15 cellular contexts compared by ENCODE assay signal in genomic region chr4:69025999-69026387, GRCh38.
DNase-seq lines count a peak whose midpoint lies in the region; ATAC-seq and TF ChIP-seq lines count a peak whose summit lies in the region.
"Had no signal": no experiment of that assay in that cellular context is flagged by ENCODE, and none has a peak within 500 bp of the region (broad histone marks: within the 10 kb centered on the region; RNA-seq: fewer than 3 reads in every experiment).

No MANE protein-coding gene starts in this region.

- dilution Hi-C loops in IMR-90 (cut with HindIII; ENCODE audit: low sequenced_read_pairs, unreplicated experiment) = no loop called here

- no peak overlapping the region for H4K5ac ChIP-seq in IMR-90 (ENCODE audit: low read depth, low read length)

- H2AFZ ChIP-seq in IMR-90 (replicated peaks; ENCODE audit: low read length, poor library complexity) = peak overlapping the region; percentile 41
- H2AFZ ChIP-seq: GM23338 had no signal

- no peak overlapping the region for H3K4me2 ChIP-seq in IMR-90 (ENCODE audit: low read depth, low read length)
- H3K4me2 ChIP-seq: GM23338 had no signal

- H3K9me1 ChIP-seq in IMR-90 (ENCODE audit: insufficient read depth, low read length) = no peaks in the 10 kb centered on the region

- H2BK15ac ChIP-seq in IMR-90 (ENCODE audit: low read depth, low read length) = no peak overlapping the region

- no peak overlapping the region for H3K4me3 Mint-ChIP-seq in stimulated activated memory B cell treated with anti-CD40 and anti-IgM and Interleukin-4, amounts not matched to agents 10 μg/mL and 1 μg/mL and 100 μg/mL, for 72 hours
- H3K4me3 Mint-ChIP-seq: B cell; CD8-positive, alpha-beta T cell; GM23338 had no signal

- peak; percentile 7 for ATAC-seq in GM18511 (IDR thresholded peaks at IDR 0.05; ENCODE audit: unreplicated experiment)
- ATAC-seq in IMR-90 (ENCODE audit: low read depth) = no peak
- ATAC-seq in left lobe of liver = peak; percentile 58
- ATAC-seq in stimulated activated memory B cell treated with anti-CD40 and anti-IgM and Interleukin-4, amounts not matched to agents 10 μg/mL and 1 μg/mL and 100 μg/mL, for 72 hours = peak; percentile 12
- ATAC-seq in body of pancreas = no peak
- ATAC-seq: CD8-positive, alpha-beta T cell had no signal

- H3K9ac ChIP-seq in IMR-90 (ENCODE audit: low read depth, low read length) = no peak overlapping the region

- H3K27ac Mint-ChIP-seq in stimulated activated memory B cell treated with anti-CD40 and anti-IgM and Interleukin-4, amounts not matched to agents 10 μg/mL and 1 μg/mL and 100 μg/mL, for 72 hours = no peak overlapping the region
- H3K27ac Mint-ChIP-seq: B cell; CD8-positive, alpha-beta T cell had no signal

- no peak overlapping the region for H2BK5ac ChIP-seq in IMR-90 (ENCODE audit: low read depth, low read length, poor library complexity, severe bottlenecking)

- H3K36me3 Mint-ChIP-seq in stimulated activated memory B cell treated with anti-CD40 and anti-IgM and Interleukin-4, amounts not matched to agents 10 μg/mL and 1 μg/mL and 100 μg/mL, for 72 hours = no peaks in the 10 kb centered on the region
- H3K36me3 Mint-ChIP-seq: CD8-positive, alpha-beta T cell had no signal

- no peak overlapping the region for H3K18ac ChIP-seq in IMR-90 (ENCODE audit: low read depth, low read length)

- H3K9me3 Mint-ChIP-seq in stimulated activated memory B cell treated with anti-CD40 and anti-IgM and Interleukin-4, amounts not matched to agents 10 μg/mL and 1 μg/mL and 100 μg/mL, for 72 hours = no peaks in the 10 kb centered on the region
- H3K9me3 Mint-ChIP-seq: CD8-positive, alpha-beta T cell had no signal

- no TSS peak for BruUV-seq in IMR-90 (replicated peaks; lab: Mats Ljungman, UMichigan)

- no peak for TF ChIP-seq RAD21 in IMR-90 (IDR thresholded peaks at IDR 0.05; ENCODE audit: low read length)

- no peak overlapping the region for H2BK120ac ChIP-seq in IMR-90 (ENCODE audit: low read depth, low read length)

- POLR2A ChIA-PET in IMR-90 (lab: Charles Lee; ENCODE audit: unreplicated experiment) = no interaction called here

- 0 out of 2 replicates have a peak overlapping the region, but pooled peaks have one; percentile 7 for H2BK20ac ChIP-seq in IMR-90 (ENCODE audit: low read depth, low read length)

- H3K79me1 ChIP-seq in IMR-90 (ENCODE audit: low read depth in 1 of 2, low read length in 2 of 2) = no peaks in the 10 kb centered on the region

- H3K27ac ChIP-seq in IMR-90 (ENCODE audit: insufficient read depth, low read length) (no peak overlapping the region), body of pancreas (no peak overlapping the region)
- H3K27ac ChIP-seq: HL-60 had no signal

- H4K8ac ChIP-seq in IMR-90 (ENCODE audit: low read depth in 2 of 2, low read length in 2 of 2) = no peak overlapping the region

- intact Hi-C loops in IMR-90 (cut with micrococcal nuclease) = no loop called here
- intact Hi-C loops in body of pancreas (cut with DNase I) = no loop called here

- TF ChIP-seq CTCF in IMR-90 (conservative IDR thresholded peaks at IDR 0.05; ENCODE audit: low read depth, low read length) (no peak), body of pancreas (IDR thresholded peaks at IDR 0.05) (no peak)

- H3K14ac ChIP-seq in IMR-90 (replicated peaks; ENCODE audit: low read depth, low read length) = no peak overlapping the region

- no peaks in the 10 kb centered on the region for H3K4me1 ChIP-seq in IMR-90 (ENCODE audit: control insufficient read depth, insufficient read depth, low read length)
- H3K4me1 ChIP-seq in body of pancreas = peaks cover 8% of the 10 kb centered on the region
- H3K4me1 ChIP-seq: HAP-1 had no signal

- no peak overlapping the region for H3K4me3 ChIP-seq in IMR-90 (ENCODE audit: insufficient read depth, low read depth, low read length)
- H3K4me3 ChIP-seq in body of pancreas = no peak overlapping the region
- H3K4me3 ChIP-seq: GM23338, HAP-1 had no signal

- no peak overlapping the region for H2AK9ac ChIP-seq in IMR-90 (replicated peaks; ENCODE audit: low read depth, low read length, poor library complexity)

- no peaks in the 10 kb centered on the region for H3K27me3 ChIP-seq in IMR-90 (ENCODE audit: control insufficient read depth, insufficient read depth, low read length)
- H3K27me3 ChIP-seq in body of pancreas = no peaks in the 10 kb centered on the region

- H3K36me3 ChIP-seq in IMR-90 (ENCODE audit: control insufficient read depth, insufficient read depth, low read length) (no peaks in the 10 kb centered on the region), body of pancreas (replicated peaks in 1 of 2; ENCODE audit: insufficient read depth in 1 of 2, low read depth in 2 of 2) (no peaks in the 10 kb centered on the region)
- H3K36me3 ChIP-seq: HAP-1 had no signal

- H3K4ac ChIP-seq in IMR-90 (ENCODE audit: low read depth, low read length) = no peak overlapping the region

- CTCF ChIA-PET in IMR-90 (lab: Yijun Ruan, JAX) = no interaction called here

- no peak for DNase-seq in IMR-90
- DNase-seq in left lobe of liver (ENCODE audit: low spot score) = no peak
- no peak for DNase-seq in NCI-H128 (lab: John Stamatoyannopoulos, UW; ENCODE audit: unreplicated experiment)
- no peak for DNase-seq in body of pancreas
- DNase-seq in stimulated activated CD4-positive, alpha-beta T cell treated with anti-CD3 and anti-CD28 coated beads, Interleukin-12 subunit alpha, Interleukin-12 subunit beta, amount 100 ng/mL, for 4 hours = no peak
- DNase-seq: C1 segment of cervical spinal cord; CD8-positive, alpha-beta T cell; DMS79 treated with DMSO at 0.1 percent for 48 hours; EL had no signal

- H2AK5ac ChIP-seq in IMR-90 (ENCODE audit: low read depth, low read length) = no peak overlapping the region

- no peak overlapping the region for H4K91ac ChIP-seq in IMR-90 (ENCODE audit: insufficient read depth, low read depth, low read length)

- in situ Hi-C loops in IMR-90 (cut with MboI; ENCODE audit: low sequenced_read_pairs) = no loop called here

- TF ChIP-seq POLR2A in IMR-90 (IDR thresholded peaks at IDR 0.05; ENCODE audit: low read depth, low read length) (no peak), body of pancreas (IDR thresholded peaks at IDR 0.05) (no peak)

- H3K27me3 Mint-ChIP-seq in stimulated activated memory B cell treated with anti-CD40 and anti-IgM and Interleukin-4, amounts not matched to agents 10 μg/mL and 1 μg/mL and 100 μg/mL, for 72 hours = no peaks in the 10 kb centered on the region
- H3K27me3 Mint-ChIP-seq: B cell had no signal

- no peaks in the 10 kb centered on the region for H4K20me1 ChIP-seq in IMR-90 (ENCODE audit: insufficient read depth, low read length)

- H3K56ac ChIP-seq in IMR-90 (ENCODE audit: extremely low read depth, insufficient read depth, low read length) = no peak overlapping the region

- H3K9me3 ChIP-seq in IMR-90 (ENCODE audit: control insufficient read depth, insufficient read depth, low read length) (no peaks in the 10 kb centered on the region), body of pancreas (no peaks in the 10 kb centered on the region)
- H3K9me3 ChIP-seq: HAP-1 had no signal

- no peak overlapping the region for H3K23ac ChIP-seq in IMR-90 (ENCODE audit: low read depth, low read length)

- H3K4me1 Mint-ChIP-seq in stimulated activated memory B cell treated with anti-CD40 and anti-IgM and Interleukin-4, amounts not matched to agents 10 μg/mL and 1 μg/mL and 100 μg/mL, for 72 hours = no peaks in the 10 kb centered on the region
- H3K4me1 Mint-ChIP-seq: B cell had no signal

TF ChIP-seq in IMR-90, 13 proteins besides CTCF, POLR2A, EP300 and RAD21:
- TF ChIP-seq CHD1 (IDR thresholded peaks at IDR 0.05; ENCODE audit: low read depth, low read length) (no peak), CEBPB (IDR thresholded peaks at IDR 0.05; ENCODE audit: low read depth, low read length) (no peak), MAZ (IDR thresholded peaks at IDR 0.05; ENCODE audit: borderline replicate concordance, low read depth, low read length) (no peak), SMC3 (IDR thresholded peaks at IDR 0.05; ENCODE audit: low read depth, low read length) (no peak), BHLHE40 (IDR thresholded peaks at IDR 0.05; ENCODE audit: low read depth, low read length) (no peak), ELK1 (IDR thresholded peaks at IDR 0.05; ENCODE audit: borderline replicate concordance, low read depth, low read length) (no peak)

Comparison
In these comparisons a context has a peak if more than half of its experiments do, and no peak if none do; other contexts are left out.
1. ATAC-seq: peak in GM18511 (single experiment), left lobe of liver (single experiment) and stimulated activated memory B cell treated with anti-CD40 and anti-IgM and Interleukin-4, amounts not matched to agents 10 μg/mL and 1 μg/mL and 100 μg/mL, for 72 hours (single experiment); none in IMR-90 (single experiment) and body of pancreas (single experiment).